1 cellular context compared by ENCODE assay signal in the genomic region with DNA sequence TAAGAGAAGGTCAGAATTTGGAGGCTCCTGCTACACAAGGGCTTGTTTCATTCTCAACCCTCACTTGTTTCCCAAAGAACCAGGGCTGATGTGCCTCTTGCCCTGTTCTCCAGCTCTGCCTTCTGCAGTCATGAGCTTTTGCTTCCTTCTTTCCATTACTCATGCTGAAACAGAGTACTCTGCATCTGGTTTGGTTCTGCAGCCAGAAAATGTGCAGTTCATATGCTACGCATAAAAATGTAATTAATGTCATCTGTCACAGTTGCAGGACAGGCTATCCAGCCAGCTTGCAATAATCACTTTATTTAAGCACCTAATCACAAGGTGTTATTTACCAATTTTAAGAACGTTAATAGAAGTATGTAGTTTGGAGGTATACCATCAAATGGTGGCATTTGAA.
TF ChIP-seq lines count a peak whose summit lies in the region.

No MANE protein-coding gene starts in this region.

TF ChIP-seq in GM23338, 12 proteins besides CTCF, POLR2A, EP300 and RAD21 (continued from another document):
- TF ChIP-seq, protein P1, sequence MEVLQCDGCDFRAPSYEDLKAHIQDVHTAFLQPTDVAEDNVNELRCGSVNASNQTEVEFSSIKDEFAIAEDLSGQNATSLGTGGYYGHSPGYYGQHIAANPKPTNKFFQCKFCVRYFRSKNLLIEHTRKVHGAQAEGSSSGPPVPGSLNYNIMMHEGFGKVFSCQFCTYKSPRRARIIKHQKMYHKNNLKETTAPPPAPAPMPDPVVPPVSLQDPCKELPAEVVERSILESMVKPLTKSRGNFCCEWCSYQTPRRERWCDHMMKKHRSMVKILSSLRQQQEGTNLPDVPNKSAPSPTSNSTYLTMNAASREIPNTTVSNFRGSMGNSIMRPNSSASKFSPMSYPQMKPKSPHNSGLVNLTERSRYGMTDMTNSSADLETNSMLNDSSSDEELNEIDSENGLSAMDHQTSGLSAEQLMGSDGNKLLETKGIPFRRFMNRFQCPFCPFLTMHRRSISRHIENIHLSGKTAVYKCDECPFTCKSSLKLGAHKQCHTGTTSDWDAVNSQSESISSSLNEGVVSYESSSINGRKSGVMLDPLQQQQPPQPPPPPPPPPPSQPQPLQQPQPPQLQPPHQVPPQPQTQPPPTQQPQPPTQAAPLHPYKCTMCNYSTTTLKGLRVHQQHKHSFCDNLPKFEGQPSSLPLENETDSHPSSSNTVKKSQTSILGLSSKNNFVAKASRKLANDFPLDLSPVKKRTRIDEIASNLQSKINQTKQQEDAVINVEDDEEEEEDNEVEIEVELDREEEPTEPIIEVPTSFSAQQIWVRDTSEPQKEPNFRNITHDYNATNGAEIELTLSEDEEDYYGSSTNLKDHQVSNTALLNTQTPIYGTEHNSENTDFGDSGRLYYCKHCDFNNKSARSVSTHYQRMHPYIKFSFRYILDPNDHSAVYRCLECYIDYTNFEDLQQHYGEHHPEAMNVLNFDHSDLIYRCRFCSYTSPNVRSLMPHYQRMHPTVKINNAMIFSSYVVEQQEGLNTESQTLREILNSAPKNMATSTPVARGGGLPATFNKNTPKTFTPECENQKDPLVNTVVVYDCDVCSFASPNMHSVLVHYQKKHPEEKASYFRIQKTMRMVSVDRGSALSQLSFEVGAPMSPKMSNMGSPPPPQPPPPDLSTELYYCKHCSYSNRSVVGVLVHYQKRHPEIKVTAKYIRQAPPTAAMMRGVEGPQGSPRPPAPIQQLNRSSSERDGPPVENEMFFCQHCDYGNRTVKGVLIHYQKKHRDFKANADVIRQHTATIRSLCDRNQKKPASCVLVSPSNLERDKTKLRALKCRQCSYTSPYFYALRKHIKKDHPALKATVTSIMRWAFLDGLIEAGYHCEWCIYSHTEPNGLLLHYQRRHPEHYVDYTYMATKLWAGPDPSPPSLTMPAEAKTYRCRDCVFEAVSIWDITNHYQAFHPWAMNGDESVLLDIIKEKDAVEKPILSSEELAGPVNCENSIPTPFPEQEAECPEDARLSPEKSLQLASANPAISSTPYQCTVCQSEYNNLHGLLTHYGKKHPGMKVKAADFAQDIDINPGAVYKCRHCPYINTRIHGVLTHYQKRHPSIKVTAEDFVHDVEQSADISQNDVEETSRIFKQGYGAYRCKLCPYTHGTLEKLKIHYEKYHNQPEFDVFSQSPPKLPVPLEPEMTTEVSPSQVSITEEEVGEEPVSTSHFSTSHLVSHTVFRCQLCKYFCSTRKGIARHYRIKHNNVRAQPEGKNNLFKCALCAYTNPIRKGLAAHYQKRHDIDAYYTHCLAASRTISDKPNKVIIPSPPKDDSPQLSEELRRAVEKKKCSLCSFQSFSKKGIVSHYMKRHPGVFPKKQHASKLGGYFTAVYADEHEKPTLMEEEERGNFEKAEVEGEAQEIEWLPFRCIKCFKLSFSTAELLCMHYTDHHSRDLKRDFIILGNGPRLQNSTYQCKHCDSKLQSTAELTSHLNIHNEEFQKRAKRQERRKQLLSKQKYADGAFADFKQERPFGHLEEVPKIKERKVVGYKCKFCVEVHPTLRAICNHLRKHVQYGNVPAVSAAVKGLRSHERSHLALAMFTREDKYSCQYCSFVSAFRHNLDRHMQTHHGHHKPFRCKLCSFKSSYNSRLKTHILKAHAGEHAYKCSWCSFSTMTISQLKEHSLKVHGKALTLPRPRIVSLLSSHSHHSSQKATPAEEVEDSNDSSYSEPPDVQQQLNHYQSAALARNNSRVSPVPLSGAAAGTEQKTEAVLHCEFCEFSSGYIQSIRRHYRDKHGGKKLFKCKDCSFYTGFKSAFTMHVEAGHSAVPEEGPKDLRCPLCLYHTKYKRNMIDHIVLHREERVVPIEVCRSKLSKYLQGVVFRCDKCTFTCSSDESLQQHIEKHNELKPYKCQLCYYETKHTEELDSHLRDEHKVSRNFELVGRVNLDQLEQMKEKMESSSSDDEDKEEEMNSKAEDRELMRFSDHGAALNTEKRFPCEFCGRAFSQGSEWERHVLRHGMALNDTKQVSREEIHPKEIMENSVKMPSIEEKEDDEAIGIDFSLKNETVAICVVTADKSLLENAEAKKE (CRISPR knock-in tag; IDR thresholded peaks at IDR 0.05), result no peak
- no peak for TF ChIP-seq JUNB (IDR thresholded peaks at IDR 0.05; ENCODE audit: unreplicated experiment)
TF ChIP-seq in GM23338: peak in this region for 0.
